Comparison of ENCODE assay signal across 21 cellular contexts in the genomic region with DNA sequence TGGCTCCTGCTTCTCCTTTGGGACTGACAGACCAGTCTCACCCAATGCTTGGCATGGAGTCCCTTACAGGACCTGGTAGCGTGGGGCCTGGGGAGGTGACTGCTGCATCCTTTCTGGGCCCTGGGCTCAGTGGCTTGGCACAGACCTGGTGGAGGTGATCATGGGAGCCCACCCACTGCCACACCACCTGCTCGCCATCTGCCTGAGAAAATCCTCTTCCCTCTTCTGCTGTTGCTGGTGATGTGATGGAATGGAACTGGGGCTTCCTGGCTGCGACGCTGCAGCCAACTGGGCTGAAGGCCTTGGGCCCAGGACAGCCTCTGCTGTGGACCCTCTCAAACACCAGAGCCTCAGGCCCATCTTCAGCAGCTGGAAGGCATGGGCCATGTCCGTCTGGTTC.
DNase-seq lines count a peak whose midpoint lies in the region; TF ChIP-seq lines count a peak whose summit lies in the region.
"Had no signal": no experiment of that assay in that cellular context is flagged by ENCODE, and none has a peak within 500 bp of the region (broad histone marks: within the 10 kb centered on the region; RNA-seq: fewer than 3 reads in every experiment).

No MANE protein-coding gene starts in this region.

- 83 to 93% (median 89%) methylated on average over 1 to 5 of the region's 5 CpGs for WGBS in spleen, 5 donors

- no peaks in the 10 kb centered on the region for H3K9me3 Mint-ChIP-seq in type B pancreatic cell
- H3K9me3 Mint-ChIP-seq: CD14-positive monocyte; CD4-positive, alpha-beta T cell; HFFc6 had no signal

- no peak overlapping the region for H3K4me3 Mint-ChIP-seq in type B pancreatic cell
- H3K4me3 Mint-ChIP-seq: CD14-positive monocyte; CD4-positive, alpha-beta T cell; CD8-positive, alpha-beta memory T cell; HFFc6 had no signal

- peaks cover 0 to 9% (median 0%) of the 10 kb centered on the region in 6 donors for H3K4me1 ChIP-seq in spleen
- H3K4me1 ChIP-seq: A549; BE2C; BLaER1 treated with 17β-estradiol and CSF1 and Interleukin-3, amounts not matched to agents 10 nM and 100 nM; HAP-1 had no signal

- no peak for TF ChIP-seq CTCF in spleen (IDR thresholded peaks at IDR 0.05 in 8 of 11, conservative IDR thresholded peaks at IDR 0.05 in 3 of 11)
- no peak for TF ChIP-seq CTCF in type B pancreatic cell (conservative IDR thresholded peaks at IDR 0.05)

- peaks cover 30% of the 10 kb centered on the region for H3K36me3 Mint-ChIP-seq in type B pancreatic cell
- H3K36me3 Mint-ChIP-seq: CD14-positive monocyte; CD8-positive, alpha-beta memory T cell had no signal

- H3K27me3 ChIP-seq in spleen (replicated peaks in 1 of 7): no peaks in the 10 kb centered on the region
- H3K27me3 ChIP-seq: BE2C; BLaER1 treated with 17β-estradiol and CSF1 and Interleukin-3, amounts not matched to agents 10 nM and 100 nM had no signal

- H3K27ac ChIP-seq in spleen: no peak overlapping the region
- H3K27ac ChIP-seq: A549; BLaER1 treated with 17β-estradiol and CSF1 and Interleukin-3, amounts not matched to agents 10 nM and 100 nM had no signal

- peak; percentile 9 for DNase-seq in NCI-H2171 treated with DMSO at 0.1 percent for 48 hours (lab: John Stamatoyannopoulos, UW)
- DNase-seq in NCI-H2171 (lab: John Stamatoyannopoulos, UW): no peak
- peak; percentile 84 for DNase-seq in cerebellum (ENCODE audit: low spot score)
- DNase-seq in spleen: peak; percentile 47
- DNase-seq in SHP77 (lab: John Stamatoyannopoulos, UW): no peak
- no peak for DNase-seq in type B pancreatic cell (ENCODE audit: extremely low spot score, unreplicated experiment)
- DNase-seq: 8988T; ACHN; AML-193; BE2C; CD4-positive, alpha-beta T cell; CD8-positive, alpha-beta memory T cell; DMS153; DND-41; GDM1; GOT3; HFFc6 had no signal

- TF ChIP-seq POLR2A in spleen (IDR thresholded peaks at IDR 0.05): no peak

- H3K4me1 Mint-ChIP-seq in type B pancreatic cell (ENCODE audit: unreplicated experiment): peaks cover 6% of the 10 kb centered on the region
- H3K4me1 Mint-ChIP-seq: CD14-positive monocyte; CD8-positive, alpha-beta memory T cell had no signal

- intact Hi-C loops in spleen (cut with DNase I; ENCODE audit: low total_unique reads): no loop called here

- no peak overlapping the region for H3K4me3 ChIP-seq in spleen
- H3K4me3 ChIP-seq: A549; BLaER1 treated with 17β-estradiol and CSF1 and Interleukin-3, amounts not matched to agents 10 nM and 100 nM; HAP-1 had no signal

- no peaks in the 10 kb centered on the region for H3K9me3 ChIP-seq in spleen
- H3K9me3 ChIP-seq: A549; BE2C; BLaER1 treated with 17β-estradiol and CSF1 and Interleukin-3, amounts not matched to agents 10 nM and 100 nM; HAP-1 had no signal

- no peak overlapping the region for H3K27ac Mint-ChIP-seq in type B pancreatic cell
- H3K27ac Mint-ChIP-seq: CD14-positive monocyte; CD4-positive, alpha-beta T cell; HFFc6 had no signal

- peaks cover 31% of the 10 kb centered on the region for H3K27me3 Mint-ChIP-seq in type B pancreatic cell

- no peaks in the 10 kb centered on the region for H3K36me3 ChIP-seq in spleen
- H3K36me3 ChIP-seq: BLaER1 treated with 17β-estradiol and CSF1 and Interleukin-3, amounts not matched to agents 10 nM and 100 nM; HAP-1 had no signal

Comparison
In these comparisons a context has a peak if more than half of its experiments do, and no peak if none do; other contexts are left out.
1. DNase-seq: peak in NCI-H2171 treated with DMSO at 0.1 percent for 48 hours (single experiment), cerebellum (single experiment) and spleen (single experiment); none in NCI-H2171 (single experiment), SHP77 (0 of 2) and type B pancreatic cell (single experiment).